In genomic region chr7:39421251-39421650, GRCh38 we compare ENCODE assay signal across 30 cellular contexts.
"Had no signal": no experiment of that assay in that cellular context is flagged by ENCODE, and none has a peak within 500 bp of the region (broad histone marks: within the 10 kb centered on the region; RNA-seq: fewer than 3 reads in every experiment).

No MANE protein-coding gene starts in this region.

- H3K4me2 ChIP-seq: neural progenitor cell, smooth muscle cell had no signal

- H3K9ac ChIP-seq: neural progenitor cell, parathyroid adenoma had no signal

- H3K36me3 ChIP-seq: breast epithelium, heart left ventricle, neural progenitor cell, sigmoid colon, vagina had no signal

- H3K4me3 ChIP-seq: breast epithelium, heart left ventricle, neural progenitor cell, psoas muscle, sigmoid colon, smooth muscle cell, vagina had no signal

- H2AFZ ChIP-seq: neural progenitor cell, parathyroid adenoma had no signal

- H3K27ac ChIP-seq: breast epithelium, heart left ventricle, neural progenitor cell, parathyroid adenoma, psoas muscle, sigmoid colon, vagina had no signal

- H3K27me3 ChIP-seq: breast epithelium, neural progenitor cell, sigmoid colon, vagina had no signal

- H3K79me2 ChIP-seq: parathyroid adenoma had no signal

- H3K4me1 ChIP-seq: breast epithelium, heart left ventricle, parathyroid adenoma, psoas muscle, sigmoid colon, vagina had no signal

- FAIRE-seq: endothelial cell of umbilical vein, kidney had no signal

- ATAC-seq: activated naive CD4-positive, alpha-beta T cell treated with anti-CD3 and anti-CD28 coated beads, Interleukin-2, amount 50 U/mL, for 72 hours; activated T-cell treated with anti-CD3 and anti-CD28 coated beads, Interleukin-2, amount 50 U/mL, for 72 hours; heart left ventricle; left colon; naive thymus-derived CD8-positive, alpha-beta T cell; psoas muscle; stimulated activated memory B cell treated with anti-CD40 and anti-IgM and Interleukin-4, amounts not matched to agents 10 μg/mL and 1 μg/mL and 100 μg/mL, for 72 hours; stimulated activated naive CD8-positive, alpha-beta T cell treated with anti-CD3 and anti-CD28 coated beads, Interleukin-15, amount 100 ng/mL, for 72 hours had no signal

- H3K9me3 ChIP-seq: breast epithelium, heart left ventricle, psoas muscle, sigmoid colon, vagina had no signal

- DNase-seq: activated CD4-positive, alpha-beta T cell treated with anti-CD3 and anti-CD28 coated beads for 4 hours; activated CD4-positive, alpha-beta T cell treated with anti-CD3 and anti-CD28 coated beads, Interleukin-2, amount 50 U/mL, for 4 hours; activated CD4-positive, CD25-positive, alpha-beta regulatory T cell; activated naive CD4-positive, alpha-beta T cell; activated T-cell treated with anti-CD3 and anti-CD28 coated beads for 4 hours; activated T-cell treated with anti-CD3 and anti-CD28 coated beads, Interleukin-2, amount 50 U/mL, for 72 hours; central memory CD4-positive, alpha-beta T cell; foreskin fibroblast; heart left ventricle; hypothalamus; immature natural killer cell; kidney; left colon; naive thymus-derived CD8-positive, alpha-beta T cell; occipital lobe; psoas muscle; sigmoid colon; stimulated activated CD4-positive, alpha-beta T cell treated with anti-CD3 and anti-CD28 coated beads, Interleukin-1b, Interleukin-23, amount 100 ng/mL, for 48 hours; stimulated activated CD4-positive, alpha-beta T cell treated with anti-CD3 and anti-CD28 coated beads, Interleukin-4, amount 100 ng/mL, for 4 hours; stimulated activated CD8-positive, alpha-beta memory T cell treated with anti-CD3 and anti-CD28 coated beads, Interleukin-4, amount 100 ng/mL, for 48 hours; stimulated activated naive CD8-positive, alpha-beta T cell treated with anti-CD3 and anti-CD28 coated beads, Interleukin-15, amount 100 ng/mL, for 72 hours; substantia nigra had no signal
